19 cellular contexts compared by ENCODE assay signal in the genomic region with DNA sequence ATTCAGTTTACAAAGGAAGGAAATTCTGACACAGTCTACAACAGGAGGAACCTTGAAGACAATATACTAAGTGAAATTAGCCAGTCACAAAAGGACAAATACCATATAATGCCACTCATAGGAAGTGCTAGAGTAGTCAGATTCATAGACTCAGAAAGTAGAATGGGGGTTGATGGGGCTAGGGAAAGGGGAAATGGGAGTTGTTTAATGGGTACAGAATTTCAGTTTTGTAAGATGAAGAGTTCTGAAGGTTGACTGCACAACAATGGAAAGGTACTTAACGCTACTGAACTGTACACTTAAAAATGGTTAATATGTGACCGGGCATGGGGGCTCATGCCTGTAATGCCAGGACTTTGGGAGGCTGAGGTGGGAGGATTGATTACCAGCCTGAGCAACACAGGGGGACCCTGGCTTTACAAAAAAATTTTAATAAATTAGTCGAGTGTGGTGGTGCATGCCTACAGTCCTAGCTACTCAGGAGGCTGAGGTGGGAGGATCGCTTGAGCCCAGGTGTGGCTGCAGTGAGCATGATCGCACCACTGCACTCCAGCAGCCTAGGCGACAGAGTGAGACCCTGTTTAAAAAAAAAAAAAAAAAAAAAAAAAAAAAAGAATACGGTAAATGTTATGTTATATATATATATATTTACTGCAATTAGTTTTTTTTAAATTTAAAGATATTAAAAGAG. TPM values are rescaled to one million over a fixed set of nuclear protein-coding genes. Genes with fewer than 3 reads are reported as not detected.
A peak's percentile ranks its signal among the peaks of the same experiment; 100 is the strongest.
DNase-seq lines count a peak whose midpoint lies in the region; ATAC-seq lines count a peak whose summit lies in the region.
"Had no signal": no experiment of that assay in that cellular context is flagged by ENCODE, and none has a peak within 500 bp of the region (broad histone marks: within the 10 kb centered on the region; RNA-seq: fewer than 3 reads in every experiment).

No MANE protein-coding gene starts in this region.

- H3K36me3 Mint-ChIP-seq in stimulated activated naive B cell treated with anti-CD40 and anti-IgM and Interleukin-4, amounts not matched to agents 10 μg/mL and 1 μg/mL and 100 μg/mL, for 72 hours: peaks cover 0 to 8% of the 10 kb centered on the region in 2 donors
- H3K36me3 Mint-ChIP-seq: neural progenitor cell, type B pancreatic cell had no signal

- ATAC-seq in GM19043 (IDR thresholded peaks at IDR 0.05; ENCODE audit: low read depth, unreplicated experiment) (peak; percentile 66), GM21723 (IDR thresholded peaks at IDR 0.05; ENCODE audit: unreplicated experiment) (peak; percentile 59), HG03354 (IDR thresholded peaks at IDR 0.05; ENCODE audit: poor library complexity, severe bottlenecking, unreplicated experiment) (peak; percentile 76)
- peak; percentile 86 for ATAC-seq in stimulated activated naive B cell treated with anti-CD40 and anti-IgM and Interleukin-4, amounts not matched to agents 10 μg/mL and 1 μg/mL and 100 μg/mL, for 72 hours (replicated peaks)
- ATAC-seq: GM23338, right cardiac atrium had no signal

- H3K4me1 Mint-ChIP-seq in stimulated activated naive B cell treated with anti-CD40 and anti-IgM and Interleukin-4, amounts not matched to agents 10 μg/mL and 1 μg/mL and 100 μg/mL, for 72 hours: peaks cover 14 to 21% of the 10 kb centered on the region in 2 donors
- H3K4me1 Mint-ChIP-seq: GM23338, neural progenitor cell had no signal

- H3K27me3 Mint-ChIP-seq in stimulated activated naive B cell treated with anti-CD40 and anti-IgM and Interleukin-4, amounts not matched to agents 10 μg/mL and 1 μg/mL and 100 μg/mL, for 72 hours: peaks cover 0 to 11% of the 10 kb centered on the region in 2 donors

- H3K36me3 ChIP-seq in H7 (replicated peaks; ENCODE audit: control insufficient read depth, insufficient read depth, low read length): no peaks in the 10 kb centered on the region
- H3K36me3 ChIP-seq: adrenal gland, BLaER1, neural progenitor cell had no signal

- peak; percentile 2 for DNase-seq in stimulated activated naive B cell treated with anti-CD40 and anti-IgM and Interleukin-4, amounts not matched to agents 10 μg/mL and 1 μg/mL and 100 μg/mL, for 72 hours
- no peak for DNase-seq in NCI-H2081 (lab: John Stamatoyannopoulos, UW)
- DNase-seq in H7: no peak
- DNase-seq in T-helper 1 cell: no peak
- DNase-seq: activated CD4-positive, alpha-beta T cell treated with anti-CD3 and anti-CD28 coated beads, Interleukin-2, amount 50 U/mL, for 48 hours; NCI-H1048; NCI-H2171; right cardiac atrium; SHP77 treated with DMSO at 0.1 percent for 48 hours; stimulated activated CD8-positive, alpha-beta memory T cell treated with anti-CD3 and anti-CD28 coated beads, Interleukin-4, amount 100 ng/mL, for 48 hours had no signal

- no peak overlapping the region for H3K27ac Mint-ChIP-seq in stimulated activated naive B cell treated with anti-CD40 and anti-IgM and Interleukin-4, amounts not matched to agents 10 μg/mL and 1 μg/mL and 100 μg/mL, for 72 hours
- H3K27ac Mint-ChIP-seq: GM23338, neural progenitor cell, type B pancreatic cell had no signal

- H3K4me3 ChIP-seq in H7 (ENCODE audit: insufficient read depth, low read depth, low read length): no peak overlapping the region
- H3K4me3 ChIP-seq: adrenal gland, BLaER1, GM23338, neural progenitor cell had no signal

- no peaks in the 10 kb centered on the region for H3K27me3 ChIP-seq in H7 (ENCODE audit: control insufficient read depth, insufficient read depth, low read length)
- H3K27me3 ChIP-seq: adrenal gland, BLaER1, neural progenitor cell had no signal

- H3K4me3 Mint-ChIP-seq in stimulated activated naive B cell treated with anti-CD40 and anti-IgM and Interleukin-4, amounts not matched to agents 10 μg/mL and 1 μg/mL and 100 μg/mL, for 72 hours: no peak overlapping the region
- H3K4me3 Mint-ChIP-seq: GM23338, neural progenitor cell, type B pancreatic cell had no signal

- peaks cover 9 to 11% of the 10 kb centered on the region in 2 donors for H3K9me3 Mint-ChIP-seq in stimulated activated naive B cell treated with anti-CD40 and anti-IgM and Interleukin-4, amounts not matched to agents 10 μg/mL and 1 μg/mL and 100 μg/mL, for 72 hours
- H3K9me3 Mint-ChIP-seq: GM23338, neural progenitor cell had no signal

RNA-seq across cellular contexts. Expression of a gene that starts 45.0 kb away (rescaled TPM):
- total RNA-seq in H7 (2014; rRNA removed; shearing (Covaris generic)): 0.62 and 1.1 TPM in 2 replicates
- total RNA-seq: IMR-90 had no signal
